1 cellular context compared by ENCODE assay signal in genomic region chr7:50359995-50360925, GRCh38.
TF ChIP-seq lines count a peak whose summit lies in the region.

No MANE protein-coding gene starts in this region.

TF ChIP-seq in SK-N-SH, 30 proteins besides CTCF, POLR2A, EP300 and RAD21 (continued from another document):
- TF ChIP-seq GATA2 (CRISPR knock-in tag; IDR thresholded peaks at IDR 0.05), result no peak
